In genomic region chr3:109257269-109257668, GRCh38 we compare ENCODE assay signal across 11 cellular contexts. TPM values are rescaled to one million over a fixed set of nuclear protein-coding genes. Genes with fewer than 3 reads are reported as not detected.
DNase-seq lines count a peak whose midpoint lies in the region; ATAC-seq, FAIRE-seq and TF ChIP-seq lines count a peak whose summit lies in the region.
"Had no signal": no experiment of that assay in that cellular context is flagged by ENCODE, and none has a peak within 500 bp of the region (broad histone marks: within the 10 kb centered on the region; RNA-seq: fewer than 3 reads in every experiment).

No MANE protein-coding gene starts in this region.

- TF ChIP-seq CTCF in A673 (conservative IDR thresholded peaks at IDR 0.05; ENCODE audit: low read depth, low read length) = no peak
- no peak for TF ChIP-seq CTCF in astrocyte of the spinal cord (IDR thresholded peaks at IDR 0.05; ENCODE audit: low read depth, low read length)
- no peak for TF ChIP-seq CTCF in psoas muscle (IDR thresholded peaks at IDR 0.05)

- no peak for FAIRE-seq in HTR-8/SVneo (lab: Jason Lieb, UNC)

- H3K4me3 Mint-ChIP-seq in natural killer cell treated with Interleukin-12 subunit alpha and Interleukin-12 subunit beta and Interleukin-15 and Interleukin-18, amount 100 ng/mL, for 72 hours = no peak overlapping the region
- H3K4me3 Mint-ChIP-seq: dendritic cell treated with granulocyte-macrophage colony-stimulating factor and Interleukin-4, amounts not matched to agents 40 ng/mL and 50 ng/mL, for 4 days had no signal

- no peak for ATAC-seq in GM21717 (IDR thresholded peaks at IDR 0.05; ENCODE audit: unreplicated experiment)
- no peak for ATAC-seq in HG03354 (IDR thresholded peaks at IDR 0.05; ENCODE audit: poor library complexity, severe bottlenecking, unreplicated experiment)
- ATAC-seq in psoas muscle = no peak
- no peak for ATAC-seq in natural killer cell treated with Interleukin-12 subunit alpha and Interleukin-12 subunit beta and Interleukin-15 and Interleukin-18, amount 100 ng/mL, for 72 hours

- no peak overlapping the region for H3K27ac Mint-ChIP-seq in natural killer cell treated with Interleukin-12 subunit alpha and Interleukin-12 subunit beta and Interleukin-15 and Interleukin-18, amount 100 ng/mL, for 72 hours
- H3K27ac Mint-ChIP-seq: dendritic cell treated with granulocyte-macrophage colony-stimulating factor and Interleukin-4, amounts not matched to agents 40 ng/mL and 50 ng/mL, for 4 days had no signal

- POLR2A ChIA-PET in A673 (lab: Charles Lee; ENCODE audit: low non-redundant PET) = no interaction called here

- peak; percentile 11 for DNase-seq in A673 (ENCODE audit: low spot score)
- DNase-seq in HTR-8/SVneo (ENCODE audit: insufficient read length, low spot score) = peak; percentile 22
- peak; percentile 94 for DNase-seq in astrocyte of the spinal cord (ENCODE audit: low read depth, low spot score)
- DNase-seq in left kidney (ENCODE audit: low read depth, low spot score) = peak; percentile 77
- DNase-seq in psoas muscle = no peak
- DNase-seq in natural killer cell treated with Interleukin-12 subunit alpha and Interleukin-12 subunit beta and Interleukin-15 and Interleukin-18, amount 100 ng/mL, for 72 hours (ENCODE audit: low spot score) = no peak
- DNase-seq: NCI-H187 treated with DMSO at 0.1 percent for 48 hours had no signal

- H3K9me3 ChIP-seq in A673 (ENCODE audit: low read depth, low read length, poor library complexity, severe bottlenecking) (no peaks in the 10 kb centered on the region), psoas muscle (no peaks in the 10 kb centered on the region)

- in situ Hi-C loops in astrocyte of the spinal cord (cut with HindIII; ENCODE audit: low sequenced_read_pairs) = no loop called here

- peaks cover 10% of the 10 kb centered on the region for H3K9me3 Mint-ChIP-seq in natural killer cell treated with Interleukin-12 subunit alpha and Interleukin-12 subunit beta and Interleukin-15 and Interleukin-18, amount 100 ng/mL, for 72 hours

- no peaks in the 10 kb centered on the region for H3K4me1 Mint-ChIP-seq in natural killer cell treated with Interleukin-12 subunit alpha and Interleukin-12 subunit beta and Interleukin-15 and Interleukin-18, amount 100 ng/mL, for 72 hours (ENCODE audit: low read depth in 2 of 2)

- H3K27ac ChIP-seq in A673 (ENCODE audit: low read depth, low read length, poor library complexity, severe bottlenecking) (no peak overlapping the region), psoas muscle (no peak overlapping the region)

- no peaks in the 10 kb centered on the region for H3K36me3 ChIP-seq in A673 (ENCODE audit: insufficient read depth, low read length, poor library complexity, severe bottlenecking)
- H3K36me3 ChIP-seq in psoas muscle (ENCODE audit: insufficient read depth in 1 of 2, low read depth in 1 of 2) = no peaks in the 10 kb centered on the region

- WGBS in psoas muscle, 3 donors = 40 to 43% (median 40%) methylated on average over 2 of the region's 2 CpGs

- H3K4me1 ChIP-seq in A673 (ENCODE audit: insufficient read depth, low read length, poor library complexity, severe bottlenecking) = no peaks in the 10 kb centered on the region
- no peaks in the 10 kb centered on the region for H3K4me1 ChIP-seq in psoas muscle

- no peaks in the 10 kb centered on the region for H3K27me3 Mint-ChIP-seq in natural killer cell treated with Interleukin-12 subunit alpha and Interleukin-12 subunit beta and Interleukin-15 and Interleukin-18, amount 100 ng/mL, for 72 hours
- H3K27me3 Mint-ChIP-seq: dendritic cell treated with granulocyte-macrophage colony-stimulating factor and Interleukin-4, amounts not matched to agents 40 ng/mL and 50 ng/mL, for 4 days had no signal

- intact Hi-C loops in A673 (cut with micrococcal nuclease; ENCODE audit: unreplicated experiment) (no loop called here), psoas muscle (cut with DNase I) (no loop called here)

- H3K27me3 ChIP-seq in A673 (replicated peaks; ENCODE audit: insufficient read depth, low read depth, low read length, poor library complexity) (no peaks in the 10 kb centered on the region), psoas muscle (ENCODE audit: insufficient read depth in 3 of 3, low read length in 2 of 3) (no peaks in the 10 kb centered on the region)

- no peaks in the 10 kb centered on the region for H3K36me3 Mint-ChIP-seq in natural killer cell treated with Interleukin-12 subunit alpha and Interleukin-12 subunit beta and Interleukin-15 and Interleukin-18, amount 100 ng/mL, for 72 hours

- CTCF ChIA-PET in A673 (lab: Charles Lee) = no interaction called here

- H3K4me3 ChIP-seq in A673 (ENCODE audit: low read depth, low read length, poor library complexity, severe bottlenecking) (no peak overlapping the region), astrocyte of the spinal cord (ENCODE audit: low read depth, low read length) (no peak overlapping the region), psoas muscle (no peak overlapping the region)

- no TSS peak for BruUV-seq in A673 (replicated peaks; lab: Mats Ljungman, UMichigan)

RNA-seq across cellular contexts. Expression of gene DPPA2, which starts 59.0 kb away (rescaled TPM):
- total RNA-seq in A673 (2021) = not detected in 2 replicates
- not detected for total RNA-seq in psoas muscle
- polyA plus RNA-seq in psoas muscle = not detected
- total RNA-seq in natural killer cell treated with Interleukin-12 subunit alpha and Interleukin-12 subunit beta and Interleukin-15 and Interleukin-18, amount 100 ng/mL, for 72 hours = not detected
- polyA plus RNA-seq: BJ had no signal

Comparison
In these comparisons a context has a peak if more than half of its experiments do, and no peak if none do; other contexts are left out.
1. DNase-seq: peak in A673 (single experiment), HTR-8/SVneo (single experiment), astrocyte of the spinal cord (single experiment) and left kidney (single experiment); none in psoas muscle (0 of 2) and natural killer cell treated with Interleukin-12 subunit alpha and Interleukin-12 subunit beta and Interleukin-15 and Interleukin-18, amount 100 ng/mL, for 72 hours (single experiment).